In the genomic region with DNA sequence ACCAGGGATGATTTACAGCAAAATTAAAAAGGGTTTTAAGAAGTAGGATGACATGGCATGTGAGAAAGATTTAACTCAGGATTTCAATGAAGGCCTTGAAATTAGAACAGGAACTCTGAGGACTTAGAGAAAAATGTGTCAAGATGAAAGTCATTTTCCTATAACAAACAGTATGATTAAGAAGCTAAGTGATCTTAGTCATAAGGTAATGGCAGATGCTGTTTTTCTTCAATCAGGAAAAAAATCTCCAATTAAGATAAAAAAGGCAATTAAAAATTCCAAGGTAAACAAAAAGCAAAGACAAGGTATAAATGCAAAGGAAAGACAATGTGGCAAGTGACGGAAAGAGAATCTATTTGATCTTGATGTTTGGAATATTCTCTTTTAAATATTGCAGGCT, we compare ENCODE assay signal across 14 cellular contexts.
DNase-seq lines count a peak whose midpoint lies in the region; ATAC-seq and TF ChIP-seq lines count a peak whose summit lies in the region.
"Had no signal": no experiment of that assay in that cellular context is flagged by ENCODE, and none has a peak within 500 bp of the region (broad histone marks: within the 10 kb centered on the region; RNA-seq: fewer than 3 reads in every experiment).

No MANE protein-coding gene starts in this region.

- H3K9ac ChIP-seq in OCI-LY3 (ENCODE audit: low read length) = no peak overlapping the region

- H3K27ac ChIP-seq in OCI-LY3 (ENCODE audit: low read length) = no peak overlapping the region
- H3K27ac ChIP-seq in substantia nigra (ENCODE audit: low read depth, low read length, poor library complexity, severe bottlenecking) = peak overlapping the region; percentile 84
- H3K27ac ChIP-seq: C4-2B had no signal

- peak overlapping the region; percentile 20 for H3K4me2 ChIP-seq in OCI-LY3 (ENCODE audit: low read length)

- no peaks in the 10 kb centered on the region for H3K27me3 ChIP-seq in OCI-LY3 (ENCODE audit: low read depth, low read length)

- H3K4me1 Mint-ChIP-seq in activated T-cell treated with anti-CD3 and anti-CD28 coated beads, Interleukin-2, amount 50 U/mL, for 72 hours (ENCODE audit: low read depth) = peaks cover 51% of the 10 kb centered on the region
- H3K4me1 Mint-ChIP-seq in activated T-cell treated with anti-CD3 and anti-CD28 coated beads, Interleukin-2, amount 50 U/mL, for 4 hours (ENCODE audit: low read depth) = peaks cover 10% of the 10 kb centered on the region
- peaks cover 64% of the 10 kb centered on the region for H3K4me1 Mint-ChIP-seq in brain

- H3K36me3 Mint-ChIP-seq in activated T-cell treated with anti-CD3 and anti-CD28 coated beads, Interleukin-2, amount 50 U/mL, for 72 hours (ENCODE audit: insufficient read depth in 2 of 2) = peaks cover 5 to 9% of the 10 kb centered on the region in 2 donors
- no peaks in the 10 kb centered on the region for H3K36me3 Mint-ChIP-seq in activated T-cell treated with anti-CD3 and anti-CD28 coated beads, Interleukin-2, amount 50 U/mL, for 4 hours (ENCODE audit: insufficient read depth)
- peaks cover 16% of the 10 kb centered on the region for H3K36me3 Mint-ChIP-seq in brain

- H3K4me3 Mint-ChIP-seq in activated T-cell treated with anti-CD3 and anti-CD28 coated beads, Interleukin-2, amount 50 U/mL, for 72 hours = peak overlapping the region in 1 of 2 donors; percentile 44
- H3K4me3 Mint-ChIP-seq in activated T-cell treated with anti-CD3 and anti-CD28 coated beads, Interleukin-2, amount 50 U/mL, for 4 hours = no peak overlapping the region
- no peak overlapping the region for H3K4me3 Mint-ChIP-seq in brain

- no peaks in the 10 kb centered on the region for H3K27me3 Mint-ChIP-seq in activated T-cell treated with anti-CD3 and anti-CD28 coated beads, Interleukin-2, amount 50 U/mL, for 72 hours (ENCODE audit: low read depth)
- no peaks in the 10 kb centered on the region for H3K27me3 Mint-ChIP-seq in activated T-cell treated with anti-CD3 and anti-CD28 coated beads, Interleukin-2, amount 50 U/mL, for 4 hours (ENCODE audit: low read depth)
- H3K27me3 Mint-ChIP-seq in brain = no peaks in the 10 kb centered on the region

- H4K20me1 ChIP-seq in OCI-LY3 (ENCODE audit: insufficient read depth, low read length) = no peaks in the 10 kb centered on the region

- H3K27ac Mint-ChIP-seq in activated T-cell treated with anti-CD3 and anti-CD28 coated beads, Interleukin-2, amount 50 U/mL, for 72 hours = peak overlapping the region; percentile 58
- H3K27ac Mint-ChIP-seq in brain = peak overlapping the region in 3 of 5 experiments; percentile 1 to 27 (median 14)

- no peak overlapping the region for H2AFZ ChIP-seq in OCI-LY3 (ENCODE audit: low read depth, low read length)

- H3K9me3 ChIP-seq in OCI-LY3 (ENCODE audit: insufficient read depth, low read length) = no peaks in the 10 kb centered on the region

- DNase-seq in activated T-cell treated with anti-CD3 and anti-CD28 coated beads, Interleukin-2, amount 50 U/mL, for 72 hours = no peak
- DNase-seq in activated T-cell treated with anti-CD3 and anti-CD28 coated beads, Interleukin-2, amount 50 U/mL, for 4 hours = no peak
- no peak for DNase-seq in substantia nigra (lab: John Stamatoyannopoulos, UW)
- DNase-seq in superior temporal gyrus (ENCODE audit: extremely low spot score) = no peak
- no peak for DNase-seq in Kasumi-1 (lab: John Stamatoyannopoulos, UW)
- DNase-seq: DMS153, MV-4-11, NCI-H1417 treated with DMSO at 0.1 percent for 48 hours, NCI-H2227 treated with DMSO at 0.1 percent for 48 hours, NCI-H526 had no signal

- TF ChIP-seq CTCF in OCI-LY3 (IDR thresholded peaks at IDR 0.05; ENCODE audit: low read depth, low read length) (no peak), brain (conservative IDR thresholded peaks at IDR 0.05) (no peak)

- H3K4me1 ChIP-seq in OCI-LY3 (ENCODE audit: low read length) = peaks cover 9% of the 10 kb centered on the region

- peaks cover 1 to 5% of the 10 kb centered on the region in 2 donors for H3K9me3 Mint-ChIP-seq in activated T-cell treated with anti-CD3 and anti-CD28 coated beads, Interleukin-2, amount 50 U/mL, for 72 hours
- no peaks in the 10 kb centered on the region for H3K9me3 Mint-ChIP-seq in activated T-cell treated with anti-CD3 and anti-CD28 coated beads, Interleukin-2, amount 50 U/mL, for 4 hours
- peaks cover 0 to 7% (median 0%) of the 10 kb centered on the region in 5 experiments for H3K9me3 Mint-ChIP-seq in brain

- H3K36me3 ChIP-seq in OCI-LY3 (replicated peaks; ENCODE audit: low read depth, low read length) = no peaks in the 10 kb centered on the region

- H3K79me2 ChIP-seq in OCI-LY3 (ENCODE audit: low read length) = no peaks in the 10 kb centered on the region

- H3K4me3 ChIP-seq in OCI-LY3 (ENCODE audit: low read length) = no peak overlapping the region

- ATAC-seq in activated T-cell treated with anti-CD3 and anti-CD28 coated beads, Interleukin-2, amount 50 U/mL, for 72 hours (replicated peaks in 1 of 2) = no peak
- ATAC-seq in activated T-cell treated with anti-CD3 and anti-CD28 coated beads, Interleukin-2, amount 50 U/mL, for 4 hours = no peak
- ATAC-seq in HG02610 (IDR thresholded peaks at IDR 0.05; ENCODE audit: unreplicated experiment) = no peak
